In genomic region chr22:50202130-50202671, GRCh38 we compare ENCODE assay signal across 8 cellular contexts. TPM values are rescaled to one million over a fixed set of nuclear protein-coding genes. Genes with fewer than 3 reads are reported as not detected.
DNase-seq lines count a peak whose midpoint lies in the region; ATAC-seq and TF ChIP-seq lines count a peak whose summit lies in the region.

No MANE protein-coding gene starts in this region.

- peak overlapping the region; percentile 61; the same call in 1 of the 2 replicates for H3K4me3 ChIP-seq in GM08714 (ENCODE audit: low read length)
- H3K4me3 ChIP-seq in fibroblast of mammary gland (ENCODE audit: control insufficient read depth, low read depth, low read length) = peak overlapping the region; percentile 58
- peak overlapping the region; percentile 68 to 72 for H3K4me3 ChIP-seq in prostate gland

- H3K36me3 ChIP-seq in prostate gland = no peaks in the 10 kb centered on the region

- no peak for TF ChIP-seq POLR2A in prostate gland (IDR thresholded peaks at IDR 0.05)

- POLR2A ChIA-PET in RWPE1 (lab: Yijun Ruan, JAX; ENCODE audit: low non-redundant PET) (no interaction called here), HEK293T (lab: Yijun Ruan, JAX) (no interaction called here)

- ATAC-seq in GM21576 (IDR thresholded peaks at IDR 0.05; ENCODE audit: unreplicated experiment) = no peak
- ATAC-seq in activated CD4-positive, CD25-positive, alpha-beta regulatory T cell treated with anti-CD3 and anti-CD28 coated beads, Interleukin-2, amount 50 U/mL, for 24 hours = no peak

- CTCF ChIA-PET in RWPE1 (lab: Yijun Ruan, JAX) = interaction anchor here (0.9 kb wide), 1 partner anchor 48 kb away, joined by 4 read pairs; no protein-coding TSS in a partner anchor
- CTCF ChIA-PET in HEK293T (lab: Yijun Ruan, JAX) = no interaction called here

- WGBS in prostate gland = 59% methylated on average over 13 of the region's 13 CpGs

- DNase-seq in RWPE1 (ENCODE audit: low spot score) (no peak), fibroblast of mammary gland (ENCODE audit: low read depth) (no peak), prostate gland (ENCODE audit: low spot score) (no peak), HEK293T (ENCODE audit: extremely low spot score) (no peak), kidney glomerular epithelial cell (lab: John Stamatoyannopoulos, UW) (no peak)

- H3K27me3 ChIP-seq in prostate gland (replicated peaks; ENCODE audit: insufficient read depth) = no peaks in the 10 kb centered on the region

- intact Hi-C loops in prostate gland (cut with DNase I) = loop anchor here (10.0 kb wide), 1 partner anchor 267 kb away; no protein-coding TSS in a partner anchor

- H3K4me1 ChIP-seq in prostate gland (replicated peaks) = peaks cover 5% of the 10 kb centered on the region

- H3K27ac ChIP-seq in RWPE1 = peak overlapping the region; percentile 76
- H3K27ac ChIP-seq in prostate gland = peak overlapping the region in 1 of 2 donors; percentile 80

- TF ChIP-seq CTCF in RWPE1 (conservative IDR thresholded peaks at IDR 0.05; ENCODE audit: low read depth) = no peak
- TF ChIP-seq CTCF in fibroblast of mammary gland (conservative IDR thresholded peaks at IDR 0.05; ENCODE audit: control insufficient read depth, insufficient read depth, low read depth, low read length) = no peak
- no peak for TF ChIP-seq CTCF in prostate gland (IDR thresholded peaks at IDR 0.05)

- no peaks in the 10 kb centered on the region for H3K9me3 ChIP-seq in prostate gland

TF ChIP-seq in HEK293T, 16 proteins besides CTCF, POLR2A, EP300 and RAD21:
- TF ChIP-seq HDGF (IDR thresholded peaks at IDR 0.05; ENCODE audit: borderline replicate concordance) (no peak), FOXK2 (IDR thresholded peaks at IDR 0.05) (no peak), FOXM1 (IDR thresholded peaks at IDR 0.05; ENCODE audit: borderline replicate concordance) (no peak), PKNOX1 (IDR thresholded peaks at IDR 0.05) (no peak), LEF1 (IDR thresholded peaks at IDR 0.05; ENCODE audit: borderline replicate concordance) (no peak), ELF4 (IDR thresholded peaks at IDR 0.05) (no peak), BHLHE40 (IDR thresholded peaks at IDR 0.05; ENCODE audit: borderline replicate concordance) (no peak), ARNT (IDR thresholded peaks at IDR 0.05) (no peak), L3MBTL2 (conservative IDR thresholded peaks at IDR 0.05) (no peak; the same call in 1 of the 2 replicates), SP1 (IDR thresholded peaks at IDR 0.05) (no peak), TARDBP (IDR thresholded peaks at IDR 0.05) (no peak), NFRKB (IDR thresholded peaks at IDR 0.05) (no peak), FOXA1 (IDR thresholded peaks at IDR 0.05) (no peak)

RNA-seq across cellular contexts. Expression of gene SELENOO, which starts 1.4 kb away (rescaled TPM):
- 10 to 100 TPM; 51.8 to 58.5 TPM for total RNA-seq in prostate gland

RNA-seq across cellular contexts. Expression of gene TRABD, which starts 16.5 kb away (rescaled TPM):
- total RNA-seq in prostate gland = 10 to 100 TPM; 39.1 to 43.1 TPM

RNA-seq across cellular contexts. Expression of gene PANX2, which starts 31.7 kb away (rescaled TPM):
- 1 to 10 TPM; 7.5 to 9.5 TPM for total RNA-seq in prostate gland

RNA-seq across cellular contexts. Expression of gene TUBGCP6, which starts 42.6 kb away (rescaled TPM):
- 100 to 1,000 TPM in 1 of 2 donors, 10 to 100 TPM in 1; 56.3 to 117 TPM for total RNA-seq in prostate gland

RNA-seq across cellular contexts. Expression of gene HDAC10, which starts 48.9 kb away (rescaled TPM):
- total RNA-seq in prostate gland = 10 to 100 TPM; 36.9 to 41.3 TPM
